13 cellular contexts compared by ENCODE assay signal in the genomic region with DNA sequence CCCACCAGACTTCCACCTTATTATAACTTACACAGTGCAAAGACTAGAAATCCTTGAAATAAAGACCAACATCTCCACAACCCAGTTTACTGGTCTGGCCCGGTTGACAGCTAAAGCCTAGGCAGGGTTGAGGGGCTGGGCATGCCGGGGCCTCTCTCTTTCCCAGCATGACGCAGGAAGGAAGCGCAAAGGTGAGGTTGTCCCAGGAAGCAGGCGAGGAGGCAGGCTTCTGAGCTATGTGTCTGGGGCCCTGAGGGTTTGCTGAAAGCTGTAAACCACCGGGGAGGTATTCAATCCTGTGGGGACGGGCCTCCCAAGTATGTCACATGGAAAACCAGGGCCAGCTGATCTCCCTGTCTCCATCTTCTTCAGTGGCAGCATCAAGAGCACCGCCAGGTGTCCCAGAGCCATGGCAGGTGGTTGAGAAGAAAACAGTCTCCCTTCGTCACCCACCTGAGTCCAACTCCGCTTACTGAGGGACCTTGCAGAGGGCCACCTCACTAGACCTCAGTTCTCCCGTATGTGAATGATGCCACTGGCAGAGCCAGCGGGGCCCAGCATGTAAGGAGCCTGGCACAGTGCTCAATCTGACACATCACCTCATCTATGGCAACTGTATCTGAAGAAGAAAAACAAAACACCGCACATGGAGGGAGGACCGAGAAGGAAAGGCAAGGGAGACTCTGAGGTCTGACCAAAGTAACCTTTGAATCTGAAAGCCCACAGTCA. TPM values are rescaled to one million over a fixed set of nuclear protein-coding genes. Genes with fewer than 3 reads are reported as not detected.
DNase-seq lines count a peak whose midpoint lies in the region; ATAC-seq and TF ChIP-seq lines count a peak whose summit lies in the region.
"Had no signal": no experiment of that assay in that cellular context is flagged by ENCODE, and none has a peak within 500 bp of the region (broad histone marks: within the 10 kb centered on the region; RNA-seq: fewer than 3 reads in every experiment).

No MANE protein-coding gene starts in this region.

- peak overlapping the region; percentile 46 for H3K9ac ChIP-seq in MM.1S (ENCODE audit: low read length)
- H3K9ac ChIP-seq in smooth muscle cell (ENCODE audit: low read depth) = no peak overlapping the region

- H3K9me3 ChIP-seq in MM.1S (replicated peaks; ENCODE audit: insufficient read depth, low read length) (no peaks in the 10 kb centered on the region), smooth muscle cell (replicated peaks; ENCODE audit: low read depth) (no peaks in the 10 kb centered on the region)
- H3K9me3 ChIP-seq: body of pancreas, SJCRH30 had no signal

- H3F3A ChIP-seq in MM.1S (ENCODE audit: insufficient read depth, low read length) = peaks cover 13% of the 10 kb centered on the region
- H3F3A ChIP-seq in smooth muscle cell (ENCODE audit: low read depth) = no peaks in the 10 kb centered on the region

- H3K4me2 ChIP-seq in MM.1S (ENCODE audit: low read depth, low read length) (no peak overlapping the region), smooth muscle cell (no peak overlapping the region)

- no peaks in the 10 kb centered on the region for H4K20me1 ChIP-seq in MM.1S (ENCODE audit: insufficient read depth, low read length)
- H4K20me1 ChIP-seq in smooth muscle cell (ENCODE audit: low read depth) = peaks cover 25% of the 10 kb centered on the region

- H3K9me2 ChIP-seq in MM.1S (replicated peaks; ENCODE audit: insufficient read depth, low read length) = no peaks in the 10 kb centered on the region

- CTCF ChIA-PET in activated CD4-positive, alpha-beta memory T cell treated with anti-CD3 and anti-CD28 coated beads, Interleukin-2, amount 10 ng/mL, durations not matched to agents 7 days and 5 days (lab: Charles Lee) = interaction anchor here (0.7 to 1.7 kb wide), 2 partner anchors 25 to 46 kb away, joined by 3 to 9 read pairs; no protein-coding TSS in a partner anchor

- no peak for TF ChIP-seq CTCF in MM.1S (IDR thresholded peaks at IDR 0.05; ENCODE audit: low read length)
- no peak for TF ChIP-seq CTCF in smooth muscle cell (IDR thresholded peaks at IDR 0.05; ENCODE audit: borderline replicate concordance, insufficient read depth, poor library complexity, severe bottlenecking)

- H2AFZ ChIP-seq in MM.1S (ENCODE audit: low read length) = no peak overlapping the region
- H2AFZ ChIP-seq in smooth muscle cell (ENCODE audit: low read depth) = no peak overlapping the region

- H3K4me1 Mint-ChIP-seq in activated CD4-positive, alpha-beta memory T cell treated with anti-CD3 and anti-CD28 coated beads, Interleukin-2, amount 10 ng/mL, durations not matched to agents 7 days and 5 days = peaks cover 87% of the 10 kb centered on the region
- peaks cover 92 to 96% of the 10 kb centered on the region in 2 donors for H3K4me1 Mint-ChIP-seq in immature natural killer cell

- ATAC-seq in GM21367 (IDR thresholded peaks at IDR 0.05; ENCODE audit: unreplicated experiment) (no peak), GM19351 (IDR thresholded peaks at IDR 0.05; ENCODE audit: unreplicated experiment) (no peak)

- H3K27ac Mint-ChIP-seq in activated CD4-positive, alpha-beta memory T cell treated with anti-CD3 and anti-CD28 coated beads, Interleukin-2, amount 10 ng/mL, durations not matched to agents 7 days and 5 days = peak overlapping the region; percentile 96
- H3K27ac Mint-ChIP-seq in immature natural killer cell = peak overlapping the region; percentile 93 to 99 (median 96)

- 88% methylated on average over 14 of the region's 14 CpGs for WGBS in smooth muscle cell (ENCODE audit: low lambda C conversion rate)

- DNase-seq in MM.1S = no peak
- no peak for DNase-seq in activated CD4-positive, alpha-beta memory T cell treated with anti-CD3 and anti-CD28 coated beads, Interleukin-2, amount 10 ng/mL, durations not matched to agents 7 days and 5 days
- no peak for DNase-seq in immature natural killer cell
- no peak for DNase-seq in smooth muscle cell (lab: John Stamatoyannopoulos, UW; ENCODE audit: unreplicated experiment)
- DNase-seq in CD1c-positive myeloid dendritic cell (ENCODE audit: extremely low spot score) = no peak
- no peak for DNase-seq in GF-D8 (lab: John Stamatoyannopoulos, UW)
- DNase-seq: activated CD4-positive, alpha-beta T cell treated with anti-CD3 and anti-CD28 coated beads, Interleukin-2, amount 50 U/mL, for 48 hours; NCI-H226; SJCRH30; stimulated activated naive CD4-positive, alpha-beta T cell had no signal

- H3K27me3 ChIP-seq in MM.1S (replicated peaks; ENCODE audit: insufficient read depth, low read length) = no peaks in the 10 kb centered on the region
- H3K27me3 ChIP-seq in smooth muscle cell (ENCODE audit: low read depth) = no peaks in the 10 kb centered on the region
- H3K27me3 ChIP-seq: body of pancreas, SJCRH30 had no signal

- H3K36me3 Mint-ChIP-seq in activated CD4-positive, alpha-beta memory T cell treated with anti-CD3 and anti-CD28 coated beads, Interleukin-2, amount 10 ng/mL, durations not matched to agents 7 days and 5 days (ENCODE audit: low read depth) = peaks cover 64% of the 10 kb centered on the region
- H3K36me3 Mint-ChIP-seq in immature natural killer cell = peaks cover 16 to 40% (median 24%) of the 10 kb centered on the region in 3 donors

- peak overlapping the region; percentile 67 for H3K4me3 Mint-ChIP-seq in activated CD4-positive, alpha-beta memory T cell treated with anti-CD3 and anti-CD28 coated beads, Interleukin-2, amount 10 ng/mL, durations not matched to agents 7 days and 5 days
- peak overlapping the region; percentile 13 to 88 (median 75) for H3K4me3 Mint-ChIP-seq in immature natural killer cell

- no peak overlapping the region for H3K4me3 ChIP-seq in MM.1S (ENCODE audit: low read length)
- no peak overlapping the region for H3K4me3 ChIP-seq in smooth muscle cell
- H3K4me3 ChIP-seq: body of pancreas, SJCRH30 had no signal

- H3K27ac ChIP-seq in MM.1S (ENCODE audit: low read length) (peak overlapping the region; percentile 82; the same call in 1 of the 2 replicates), smooth muscle cell (ENCODE audit: low read depth) (peak overlapping the region; percentile 3)
- H3K27ac ChIP-seq: SJCRH30 had no signal

- H3K36me3 ChIP-seq in MM.1S (replicated peaks; ENCODE audit: insufficient read depth, low read length) = no peaks in the 10 kb centered on the region
- no peaks in the 10 kb centered on the region for H3K36me3 ChIP-seq in smooth muscle cell (ENCODE audit: low read depth)

- peaks cover 44% of the 10 kb centered on the region for H3K4me1 ChIP-seq in MM.1S (ENCODE audit: low read length)
- peaks cover 7% of the 10 kb centered on the region for H3K4me1 ChIP-seq in smooth muscle cell (ENCODE audit: low read depth)
- H3K4me1 ChIP-seq: SJCRH30 had no signal

- no peaks in the 10 kb centered on the region for H3K27me3 Mint-ChIP-seq in activated CD4-positive, alpha-beta memory T cell treated with anti-CD3 and anti-CD28 coated beads, Interleukin-2, amount 10 ng/mL, durations not matched to agents 7 days and 5 days
- H3K27me3 Mint-ChIP-seq in immature natural killer cell (ENCODE audit: low read depth in 3 of 3) = peaks cover 14 to 30% (median 20%) of the 10 kb centered on the region in 3 donors

- H3K79me2 ChIP-seq in MM.1S (ENCODE audit: low read length) (peaks cover 53% of the 10 kb centered on the region), smooth muscle cell (ENCODE audit: low read depth) (no peaks in the 10 kb centered on the region)

- POLR2A ChIA-PET in activated CD4-positive, alpha-beta memory T cell treated with anti-CD3 and anti-CD28 coated beads, Interleukin-2, amount 10 ng/mL, durations not matched to agents 7 days and 5 days (lab: Charles Lee) = interaction anchor here (0.8 to 13.0 kb wide), 5 partner anchors 11 to 48 kb away, joined by 3 to 270 read pairs (median 4); no protein-coding TSS in a partner anchor

- H3K9me3 Mint-ChIP-seq in activated CD4-positive, alpha-beta memory T cell treated with anti-CD3 and anti-CD28 coated beads, Interleukin-2, amount 10 ng/mL, durations not matched to agents 7 days and 5 days = no peaks in the 10 kb centered on the region
- no peaks in the 10 kb centered on the region for H3K9me3 Mint-ChIP-seq in immature natural killer cell

RNA-seq across cellular contexts. Expression of a gene that starts 49.5 kb away (rescaled TPM):
- total RNA-seq in activated CD4-positive, alpha-beta memory T cell treated with anti-CD3 and anti-CD28 coated beads, Interleukin-2, amount 10 ng/mL, durations not matched to agents 7 days and 5 days = 10 to 100 TPM; 44.9 to 46.6 TPM
- 10 to 100 TPM; 12.1 to 62.1 (median 23.8) TPM for polyA plus RNA-seq in immature natural killer cell
- 6.2 and 9.3 TPM in 2 replicates for total RNA-seq in smooth muscle cell
- polyA plus RNA-seq in smooth muscle cell = 5.5 and 9.3 TPM in 2 replicates
